In the genomic region with DNA sequence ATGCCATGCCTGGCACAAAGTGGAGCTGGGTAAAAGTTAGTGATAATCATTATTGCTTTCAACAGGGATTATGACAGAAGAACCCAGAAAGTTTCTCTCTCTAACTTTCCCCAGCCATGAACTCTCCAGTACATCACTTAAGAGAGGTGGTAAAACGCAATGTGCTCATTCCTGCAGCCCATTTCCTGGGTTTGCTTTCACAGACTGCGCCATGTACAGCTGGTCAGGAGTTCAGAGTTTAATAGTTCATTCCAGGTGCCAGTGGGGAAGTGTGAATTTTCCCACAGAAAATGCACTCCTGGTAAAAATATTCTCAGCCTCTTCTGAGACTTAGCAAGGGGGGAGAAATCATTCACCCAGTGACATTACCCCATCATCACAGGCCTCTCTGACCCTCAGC, we compare ENCODE assay signal across 10 cellular contexts. TPM values are rescaled to one million over a fixed set of nuclear protein-coding genes. Genes with fewer than 3 reads are reported as not detected.
A peak's percentile ranks its signal among the peaks of the same experiment; 100 is the strongest.
DNase-seq lines count a peak whose midpoint lies in the region; ATAC-seq, FAIRE-seq and TF ChIP-seq lines count a peak whose summit lies in the region.
"Had no signal": no experiment of that assay in that cellular context is flagged by ENCODE, and none has a peak within 500 bp of the region (broad histone marks: within the 10 kb centered on the region; RNA-seq: fewer than 3 reads in every experiment).

No MANE protein-coding gene starts in this region.

- intact Hi-C loops in IMR-90 (cut with micrococcal nuclease) (no loop called here), colonic mucosa (cut with DNase I) (no loop called here)

- peaks cover 15 to 32% of the 10 kb centered on the region in 2 experiments for H3K4me1 ChIP-seq in SK-N-SH (ENCODE audit: control insufficient read depth in 1 of 2, insufficient read depth in 2 of 2, low read depth in 1 of 2, low read length in 1 of 2)
- H3K4me1 ChIP-seq in IMR-90 (ENCODE audit: control insufficient read depth, insufficient read depth, low read length), result peaks cover 38% of the 10 kb centered on the region
- H3K4me1 ChIP-seq in colonic mucosa, result no peaks in the 10 kb centered on the region
- peaks cover 0 to 14% of the 10 kb centered on the region in 2 donors for H3K4me1 ChIP-seq in small intestine (ENCODE audit: control insufficient read depth in 2 of 2, insufficient read depth in 1 of 2, low read depth in 1 of 2, low read length in 1 of 2)

- dilution Hi-C loops in IMR-90 (cut with HindIII; ENCODE audit: low sequenced_read_pairs, unreplicated experiment), result no loop called here

- H4K91ac ChIP-seq in IMR-90 (ENCODE audit: insufficient read depth, low read depth, low read length), result peak overlapping the region; percentile 82

- H3K4me3 ChIP-seq in SK-N-SH (ENCODE audit: low read depth in 2 of 2, low read length in 1 of 2) (no peak overlapping the region), IMR-90 (ENCODE audit: insufficient read depth, low read depth, low read length) (no peak overlapping the region), colonic mucosa (no peak overlapping the region), small intestine (ENCODE audit: low read depth in 1 of 2, low read length in 2 of 2) (no peak overlapping the region)

- POLR2A ChIA-PET in SK-N-SH (lab: Yijun Ruan, JAX) (no interaction called here), IMR-90 (lab: Charles Lee; ENCODE audit: unreplicated experiment) (no interaction called here)

- H3K79me2 ChIP-seq in SK-N-SH (ENCODE audit: insufficient read depth), result peaks cover 100% of the 10 kb centered on the region

- ATAC-seq in SK-N-SH treated with all-trans-retinoic acid at 6 μM for 48 hours, result no peak
- ATAC-seq in IMR-90 (ENCODE audit: low read depth), result no peak
- no peak for ATAC-seq in HG02642 (IDR thresholded peaks at IDR 0.05; ENCODE audit: poor library complexity, unreplicated experiment)

- TF ChIP-seq CTCF in SK-N-SH (IDR thresholded peaks at IDR 0.05) (no peak), IMR-90 (conservative IDR thresholded peaks at IDR 0.05; ENCODE audit: low read depth, low read length) (no peak), colonic mucosa (IDR thresholded peaks at IDR 0.05) (no peak)

- H2AK9ac ChIP-seq in IMR-90 (replicated peaks; ENCODE audit: low read depth, low read length, poor library complexity), result peak overlapping the region; percentile 92

- H2AK5ac ChIP-seq in IMR-90 (ENCODE audit: low read depth, low read length), result peak overlapping the region; percentile 70

- peaks cover 9% of the 10 kb centered on the region for H3F3A ChIP-seq in SK-N-SH (replicated peaks; ENCODE audit: insufficient read depth)

- peak overlapping the region; percentile 6 for H4K5ac ChIP-seq in IMR-90 (ENCODE audit: low read depth, low read length)

- peak overlapping the region; percentile 61 for H2BK5ac ChIP-seq in IMR-90 (ENCODE audit: low read depth, low read length, poor library complexity, severe bottlenecking)

- DNase-seq in SK-N-SH, result no peak
- DNase-seq in IMR-90, result no peak
- no peak for DNase-seq in colonic mucosa
- no peak for DNase-seq in small intestine
- DNase-seq in OCI-M1 (lab: John Stamatoyannopoulos, UW), result no peak
- no peak for DNase-seq in AML-193 (lab: John Stamatoyannopoulos, UW)
- DNase-seq: NK-92 treated with Interleukin-12 subunit alpha and Interleukin-12 subunit beta, amount 100 ng/mL, for 24 hours had no signal

- H3K9me3 ChIP-seq in SK-N-SH, result no peaks in the 10 kb centered on the region
- no peaks in the 10 kb centered on the region for H3K9me3 ChIP-seq in IMR-90 (ENCODE audit: control insufficient read depth, insufficient read depth, low read length)
- H3K9me3 ChIP-seq in colonic mucosa, result no peaks in the 10 kb centered on the region
- no peaks in the 10 kb centered on the region for H3K9me3 ChIP-seq in small intestine (ENCODE audit: control insufficient read depth, low read depth)

- no peak overlapping the region for H3K56ac ChIP-seq in IMR-90 (ENCODE audit: extremely low read depth, insufficient read depth, low read length)

- H2AFZ ChIP-seq in SK-N-SH (ENCODE audit: low read depth) (no peak overlapping the region), IMR-90 (replicated peaks; ENCODE audit: low read length, poor library complexity) (no peak overlapping the region)

- peak overlapping the region; percentile 80 for H3K23ac ChIP-seq in IMR-90 (ENCODE audit: low read depth, low read length)

- TF ChIP-seq RAD21 in SK-N-SH (IDR thresholded peaks at IDR 0.05; ENCODE audit: low read length) (no peak), IMR-90 (IDR thresholded peaks at IDR 0.05; ENCODE audit: low read length) (no peak)

- no peak overlapping the region for H3K9ac ChIP-seq in SK-N-SH
- H3K9ac ChIP-seq in IMR-90 (ENCODE audit: low read depth, low read length), result peak overlapping the region; percentile 1; the same call in 1 of the 2 replicates
- peak overlapping the region; percentile 29 to 33 for H3K9ac ChIP-seq in colonic mucosa (ENCODE audit: low read depth in 2 of 2, low read length in 2 of 2)

- peak overlapping the region; percentile 38; the same call in 1 of the 2 replicates for H3K14ac ChIP-seq in IMR-90 (replicated peaks; ENCODE audit: low read depth, low read length)

- H3K27me3 ChIP-seq in SK-N-SH (ENCODE audit: insufficient read depth), result no peaks in the 10 kb centered on the region
- H3K27me3 ChIP-seq in IMR-90 (ENCODE audit: control insufficient read depth, insufficient read depth, low read length), result no peaks in the 10 kb centered on the region
- no peaks in the 10 kb centered on the region for H3K27me3 ChIP-seq in colonic mucosa
- H3K27me3 ChIP-seq in small intestine (ENCODE audit: control insufficient read depth in 2 of 2, insufficient read depth in 2 of 2, low read length in 2 of 2), result no peaks in the 10 kb centered on the region

- CTCF ChIA-PET in SK-N-SH (lab: Yijun Ruan, JAX), result interaction anchor here (1.3 kb wide), 1 partner anchor 11 kb away, joined by 3 read pairs; no protein-coding TSS in a partner anchor
- CTCF ChIA-PET in IMR-90 (lab: Yijun Ruan, JAX), result no interaction called here

- no peak for FAIRE-seq in small intestine (lab: Jason Lieb, UNC)

- H3K4ac ChIP-seq in IMR-90 (ENCODE audit: low read depth, low read length), result peak overlapping the region; percentile 95

- H3K36me3 ChIP-seq in SK-N-SH (replicated peaks in 1 of 2; ENCODE audit: control insufficient read depth in 1 of 2, insufficient read depth in 2 of 2, low read length in 1 of 2) (peaks cover 14 to 41% of the 10 kb centered on the region in 2 experiments), IMR-90 (ENCODE audit: control insufficient read depth, insufficient read depth, low read length) (peaks cover 7% of the 10 kb centered on the region), colonic mucosa (no peaks in the 10 kb centered on the region), small intestine (ENCODE audit: control insufficient read depth in 2 of 2, insufficient read depth in 2 of 2, low read length in 2 of 2) (no peaks in the 10 kb centered on the region)

- no peaks in the 10 kb centered on the region for H3K9me2 ChIP-seq in SK-N-SH

- H3K9me1 ChIP-seq in IMR-90 (ENCODE audit: insufficient read depth, low read length), result peaks cover 26% of the 10 kb centered on the region

- H2BK20ac ChIP-seq in IMR-90 (ENCODE audit: low read depth, low read length), result peak overlapping the region; percentile 82

- H3K79me1 ChIP-seq in IMR-90 (ENCODE audit: low read depth in 1 of 2, low read length in 2 of 2), result peaks cover 25 to 77% of the 10 kb centered on the region in 2 experiments; a peak in 3 of 4 replicates

- peak overlapping the region; percentile 67; the same call in 1 of the 2 replicates for H3K4me2 ChIP-seq in SK-N-SH
- H3K4me2 ChIP-seq in IMR-90 (ENCODE audit: low read depth, low read length), result no peak overlapping the region

- peak overlapping the region; percentile 61 to 93; a peak in 2 of 4 replicates for H4K8ac ChIP-seq in IMR-90 (ENCODE audit: low read depth in 2 of 2, low read length in 2 of 2)

- H3K27ac ChIP-seq in SK-N-SH (ENCODE audit: low read depth in 2 of 2, low read length in 1 of 2) (peak overlapping the region in 1 of 2 experiments; percentile 76; a peak in 1 of 4 replicates), IMR-90 (ENCODE audit: insufficient read depth, low read length) (peak overlapping the region; percentile 61; the same call in 1 of the 2 replicates), colonic mucosa (peak overlapping the region; percentile 68), small intestine (ENCODE audit: low read depth in 1 of 2, low read length in 1 of 2) (peak overlapping the region; percentile 50 to 87)
- H3K27ac ChIP-seq: 22Rv1 had no signal

- peak overlapping the region; percentile 92; the same call in 1 of the 2 replicates for H2BK120ac ChIP-seq in IMR-90 (ENCODE audit: low read depth, low read length)

- WGBS in SK-N-SH (ENCODE audit: low lambda C conversion rate), result 96% methylated on average over 2 of the region's 2 CpGs
- WGBS in IMR-90 (ENCODE audit: extremely low coverage in 2 of 2, insufficient read length in 1 of 2), 2 experiments, result no CpG with 5 or more reads among the region's 2 CpGs
- 68 to 91% (median 71%) methylated on average over 2 of the region's 2 CpGs for WGBS in small intestine, 3 donors

- H3K18ac ChIP-seq in IMR-90 (ENCODE audit: low read depth, low read length), result peak overlapping the region; percentile 35

- peaks cover 62% of the 10 kb centered on the region; the same call in 1 of the 2 replicates for H4K20me1 ChIP-seq in SK-N-SH (ENCODE audit: insufficient read depth)
- H4K20me1 ChIP-seq in IMR-90 (ENCODE audit: insufficient read depth, low read length), result no peaks in the 10 kb centered on the region; the same call in 1 of the 2 replicates

- peak overlapping the region; percentile 85; the same call in 1 of the 3 replicates for H2BK15ac ChIP-seq in IMR-90 (ENCODE audit: low read depth, low read length)

- no peak for TF ChIP-seq POLR2A in IMR-90 (IDR thresholded peaks at IDR 0.05; ENCODE audit: low read depth, low read length)

- in situ Hi-C loops in IMR-90 (cut with MboI; ENCODE audit: low sequenced_read_pairs), result no loop called here

- BruUV-seq in IMR-90 (replicated peaks; lab: Mats Ljungman, UMichigan), result no TSS peak

- no peak for TF ChIP-seq EP300 in SK-N-SH (IDR thresholded peaks at IDR 0.05; ENCODE audit: borderline replicate concordance in 1 of 2, low read depth in 1 of 2, low read length in 1 of 2)

TF ChIP-seq in SK-N-SH, 30 proteins besides CTCF, POLR2A, EP300 and RAD21 (continues in another document):
- TF ChIP-seq EZH2phosphoT487 (IDR thresholded peaks at IDR 0.05; ENCODE audit: borderline replicate concordance, low read depth), result no peak

TF ChIP-seq in SK-N-SH treated with all-trans-retinoic acid at 6 μM for 48 hours, 23 proteins besides CTCF, POLR2A, EP300 and RAD21 (continues in another document):
- no peak for TF ChIP-seq CSDC2 (CRISPR knock-in tag; IDR thresholded peaks at IDR 0.05)

TF ChIP-seq in IMR-90, 13 proteins besides CTCF, POLR2A, EP300 and RAD21 (continues in another document):
- no peak for TF ChIP-seq BHLHE40 (IDR thresholded peaks at IDR 0.05; ENCODE audit: low read depth, low read length)

RNA-seq across cellular contexts. Expression of gene ADAM19, which starts 35.5 kb away (rescaled TPM):
- polyA plus RNA-seq in SK-N-SH (2012; rRNA removed) (43.1 and 46.9 TPM in 2 replicates), IMR-90 (2012; rRNA removed) (47.8 and 49.2 TPM in 2 replicates), small intestine (1 to 10 TPM in 1 of 3 donors, under 1 TPM in 2; 0.67 to 3.6 (median 0.81) TPM)
- polyA plus RNA-seq in SK-N-SH (2012; cell fraction: cytosol; rRNA removed), result 33.7 and 41.3 TPM in 2 replicates
- 61.7 and 79.6 TPM in 2 replicates for polyA plus RNA-seq in SK-N-SH (2012; cell fraction: nucleus; rRNA removed)
- total RNA-seq in IMR-90 (2012; rRNA removed) (35.5 and 38.3 TPM in 2 replicates), colonic mucosa (10 to 100 TPM in 1 of 2 donors, 1 to 10 TPM in 1; 2.9 to 12.8 TPM)
- 25.7 and 37.1 TPM in 2 replicates for polyA plus RNA-seq in IMR-90 (2012; cell fraction: cytosol; rRNA removed)
- 70.4 and 79.6 TPM in 2 replicates for polyA plus RNA-seq in IMR-90 (2012; cell fraction: nucleus; rRNA removed; ENCODE audit: low replicate concordance)

Comparison
In these comparisons a context has a peak if more than half of its experiments do, and no peak if none do; other contexts are left out.
1. RNA of gene ADAM19, which starts 35.5 kb away (polyA plus RNA-seq): 25.7 to 79.6 TPM in IMR-90 and 33.7 to 79.6 TPM in SK-N-SH; 0.67 to 3.6 TPM in small intestine; every median in the first group is over 4 times any median in the second.